1 cellular context compared by ENCODE assay signal in genomic region chrX:107076158-107076557, GRCh38.
TF ChIP-seq lines count a peak whose summit lies in the region.

No MANE protein-coding gene starts in this region.

TF ChIP-seq in HEK293, 187 proteins besides CTCF, POLR2A, EP300 and RAD21 (continued from another document and continues in another):
- TF ChIP-seq ZNF175 (tag by site-specific recombination; IDR thresholded peaks at IDR 0.05): no peak
- no peak for TF ChIP-seq ZNF549 (tag by site-specific recombination; IDR thresholded peaks at IDR 0.05)
- TF ChIP-seq IKZF3 (tag by site-specific recombination; IDR thresholded peaks at IDR 0.05): no peak
- TF ChIP-seq ZNF19 (tag by site-specific recombination; IDR thresholded peaks at IDR 0.05; ENCODE audit: low read depth): 0 out of 2 replicates have a peak, but pooled peaks have one; percentile 27
- TF ChIP-seq ZNF48 (tag by site-specific recombination; IDR thresholded peaks at IDR 0.05): no peak
- peak; percentile 24 for TF ChIP-seq ZNF529 (tag by site-specific recombination; IDR thresholded peaks at IDR 0.05; ENCODE audit: insufficient replicate concordance)
- no peak for TF ChIP-seq ZNF791 (tag by site-specific recombination; IDR thresholded peaks at IDR 0.05)
- TF ChIP-seq ZNF112 (tag by site-specific recombination; IDR thresholded peaks at IDR 0.05): no peak
- TF ChIP-seq EGR2 (tag by site-specific recombination; IDR thresholded peaks at IDR 0.05; ENCODE audit: low read depth): no peak
- no peak; the same call in 1 of the 2 replicates for TF ChIP-seq OSR2 (tag by site-specific recombination; IDR thresholded peaks at IDR 0.05)
- peak; percentile 88; the same call in 1 of the 2 replicates for TF ChIP-seq ZNF202 (tag by site-specific recombination; IDR thresholded peaks at IDR 0.05; ENCODE audit: borderline replicate concordance)
- TF ChIP-seq ZNF555 (tag by site-specific recombination; conservative IDR thresholded peaks at IDR 0.05): peak; percentile 94
- peak; percentile 56; the same call in 1 of the 2 replicates for TF ChIP-seq GLI2 (tag by site-specific recombination; IDR thresholded peaks at IDR 0.05; ENCODE audit: borderline replicate concordance, low read depth)
- no peak for TF ChIP-seq ZNF214 (tag by site-specific recombination; IDR thresholded peaks at IDR 0.05; ENCODE audit: borderline replicate concordance)
- no peak for TF ChIP-seq ZNF513 (tag by site-specific recombination; IDR thresholded peaks at IDR 0.05)
- TF ChIP-seq ZNF623 (tag by site-specific recombination; IDR thresholded peaks at IDR 0.05): peak; percentile 71
- 0 out of 2 replicates have a peak, but pooled peaks have one; percentile 50 for TF ChIP-seq ZNF354C (tag by site-specific recombination; IDR thresholded peaks at IDR 0.05; ENCODE audit: borderline replicate concordance, low read depth)
- no peak for TF ChIP-seq ZNF658 (tag by site-specific recombination; IDR thresholded peaks at IDR 0.05)
- TF ChIP-seq ZNF184 (tag by site-specific recombination; IDR thresholded peaks at IDR 0.05): no peak
- no peak for TF ChIP-seq KLF1 (tag by site-specific recombination; IDR thresholded peaks at IDR 0.05)
- TF ChIP-seq ZNF629 (tag by site-specific recombination; IDR thresholded peaks at IDR 0.05): peak; percentile 49
- TF ChIP-seq GLI4 (tag by site-specific recombination; IDR thresholded peaks at IDR 0.05): no peak
- TF ChIP-seq, protein P1, sequence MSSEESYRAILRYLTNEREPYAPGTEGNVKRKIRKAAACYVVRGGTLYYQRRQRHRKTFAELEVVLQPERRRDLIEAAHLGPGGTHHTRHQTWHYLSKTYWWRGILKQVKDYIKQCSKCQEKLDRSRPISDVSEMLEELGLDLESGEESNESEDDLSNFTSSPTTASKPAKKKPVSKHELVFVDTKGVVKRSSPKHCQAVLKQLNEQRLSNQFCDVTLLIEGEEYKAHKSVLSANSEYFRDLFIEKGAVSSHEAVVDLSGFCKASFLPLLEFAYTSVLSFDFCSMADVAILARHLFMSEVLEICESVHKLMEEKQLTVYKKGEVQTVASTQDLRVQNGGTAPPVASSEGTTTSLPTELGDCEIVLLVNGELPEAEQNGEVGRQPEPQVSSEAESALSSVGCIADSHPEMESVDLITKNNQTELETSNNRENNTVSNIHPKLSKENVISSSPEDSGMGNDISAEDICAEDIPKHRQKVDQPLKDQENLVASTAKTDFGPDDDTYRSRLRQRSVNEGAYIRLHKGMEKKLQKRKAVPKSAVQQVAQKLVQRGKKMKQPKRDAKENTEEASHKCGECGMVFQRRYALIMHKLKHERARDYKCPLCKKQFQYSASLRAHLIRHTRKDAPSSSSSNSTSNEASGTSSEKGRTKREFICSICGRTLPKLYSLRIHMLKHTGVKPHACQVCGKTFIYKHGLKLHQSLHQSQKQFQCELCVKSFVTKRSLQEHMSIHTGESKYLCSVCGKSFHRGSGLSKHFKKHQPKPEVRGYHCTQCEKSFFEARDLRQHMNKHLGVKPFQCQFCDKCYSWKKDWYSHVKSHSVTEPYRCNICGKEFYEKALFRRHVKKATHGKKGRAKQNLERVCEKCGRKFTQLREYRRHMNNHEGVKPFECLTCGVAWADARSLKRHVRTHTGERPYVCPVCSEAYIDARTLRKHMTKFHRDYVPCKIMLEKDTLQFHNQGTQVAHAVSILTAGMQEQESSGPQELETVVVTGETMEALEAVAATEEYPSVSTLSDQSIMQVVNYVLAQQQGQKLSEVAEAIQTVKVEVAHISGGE (tag by site-specific recombination; conservative IDR thresholded peaks at IDR 0.05; ENCODE audit: low read depth): peak; percentile 86
- no peak for TF ChIP-seq PRDM2 (tag by site-specific recombination; IDR thresholded peaks at IDR 0.05; ENCODE audit: borderline replicate concordance)
- TF ChIP-seq ZBTB44 (tag by site-specific recombination; IDR thresholded peaks at IDR 0.05): no peak
- TF ChIP-seq ZNF660 (tag by site-specific recombination; IDR thresholded peaks at IDR 0.05): no peak
- no peak for TF ChIP-seq MEIS1 (CRISPR knock-in tag; IDR thresholded peaks at IDR 0.05; ENCODE audit: borderline replicate concordance)
- no peak for TF ChIP-seq MZF1 (tag by site-specific recombination; IDR thresholded peaks at IDR 0.05; ENCODE audit: borderline replicate concordance)
- TF ChIP-seq SP2 (tag by site-specific recombination; IDR thresholded peaks at IDR 0.05): no peak
- TF ChIP-seq, protein P2, sequence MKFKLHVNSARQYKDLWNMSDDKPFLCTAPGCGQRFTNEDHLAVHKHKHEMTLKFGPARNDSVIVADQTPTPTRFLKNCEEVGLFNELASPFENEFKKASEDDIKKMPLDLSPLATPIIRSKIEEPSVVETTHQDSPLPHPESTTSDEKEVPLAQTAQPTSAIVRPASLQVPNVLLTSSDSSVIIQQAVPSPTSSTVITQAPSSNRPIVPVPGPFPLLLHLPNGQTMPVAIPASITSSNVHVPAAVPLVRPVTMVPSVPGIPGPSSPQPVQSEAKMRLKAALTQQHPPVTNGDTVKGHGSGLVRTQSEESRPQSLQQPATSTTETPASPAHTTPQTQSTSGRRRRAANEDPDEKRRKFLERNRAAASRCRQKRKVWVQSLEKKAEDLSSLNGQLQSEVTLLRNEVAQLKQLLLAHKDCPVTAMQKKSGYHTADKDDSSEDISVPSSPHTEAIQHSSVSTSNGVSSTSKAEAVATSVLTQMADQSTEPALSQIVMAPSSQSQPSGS (tag by site-specific recombination; IDR thresholded peaks at IDR 0.05; ENCODE audit: low read depth): no peak
- peak; percentile 61; the same call in 1 of the 2 replicates for TF ChIP-seq ZBTB1 (tag by site-specific recombination; IDR thresholded peaks at IDR 0.05)
- no peak for TF ChIP-seq YY1 (tag by site-specific recombination; IDR thresholded peaks at IDR 0.05)
- no peak for TF ChIP-seq KLF16 (tag by site-specific recombination; IDR thresholded peaks at IDR 0.05)
- TF ChIP-seq ZNF121 (tag by site-specific recombination; IDR thresholded peaks at IDR 0.05): 0 out of 2 replicates have a peak, but pooled peaks have one; percentile 22
- no peak for TF ChIP-seq ZNF610 (tag by site-specific recombination; IDR thresholded peaks at IDR 0.05; ENCODE audit: borderline replicate concordance)
- TF ChIP-seq ZBTB21 (tag by site-specific recombination; IDR thresholded peaks at IDR 0.05): peak; percentile 28; the same call in 1 of the 2 replicates
- TF ChIP-seq ZNF518A (tag by site-specific recombination; conservative IDR thresholded peaks at IDR 0.05; ENCODE audit: low read depth): peak; percentile 92
- no peak for TF ChIP-seq HOXD13 (CRISPR knock-in tag; IDR thresholded peaks at IDR 0.05; ENCODE audit: borderline replicate concordance)
- TF ChIP-seq ZNF362 (tag by site-specific recombination; IDR thresholded peaks at IDR 0.05): no peak
